Comparison of ENCODE assay signal across 8 cellular contexts in genomic region chr11:9535189-9535781, GRCh38. TPM values are rescaled to one million over a fixed set of nuclear protein-coding genes. Genes with fewer than 3 reads are reported as not detected.
DNase-seq lines count a peak whose midpoint lies in the region; ATAC-seq and TF ChIP-seq lines count a peak whose summit lies in the region.

No MANE protein-coding gene starts in this region.

- H3K4me3 ChIP-seq in WI38 (ENCODE audit: low read depth, low read length) (no peak overlapping the region), cardiac fibroblast (replicated peaks in 1 of 2; ENCODE audit: low read depth in 2 of 2, low read length in 2 of 2) (no peak overlapping the region)

- TF ChIP-seq CTCF in WI38 (IDR thresholded peaks at IDR 0.05; ENCODE audit: low read depth, low read length) = peak; percentile 88
- TF ChIP-seq CTCF in cardiac fibroblast (IDR thresholded peaks at IDR 0.05; ENCODE audit: low read depth, low read length) = peak; percentile 88

- ATAC-seq in GM19467 (IDR thresholded peaks at IDR 0.05; ENCODE audit: unreplicated experiment) = no peak

- DNase-seq in ELF-1 (ENCODE audit: low read depth, low spot score) (peak; percentile 95), LHCN-M2 (ENCODE audit: low read depth) (peak; percentile 71), cardiac fibroblast (ENCODE audit: low read depth in 2 of 2) (peak; percentile 87 to 94), kidney tubule cell (ENCODE audit: low spot score) (peak; percentile 61), NCI-H446 treated with DMSO at 0.1 percent for 48 hours (lab: John Stamatoyannopoulos, UW) (no peak)
- peak; percentile 86 for DNase-seq in stimulated activated CD4-positive, alpha-beta T cell treated with anti-CD3 and anti-CD28 coated beads, Interleukin-4, amount 100 ng/mL, for 1 hour

RNA-seq across cellular contexts. Expression of gene WEE1, which starts 38.2 kb away (rescaled TPM):
- total RNA-seq in LHCN-M2 (2014; rRNA removed) = 69.2 and 87.8 TPM in 2 replicates
- 25.1 TPM for polyA plus RNA-seq in LHCN-M2 (2012)
